29 cellular contexts compared by ENCODE assay signal in genomic region chr17:58528443-58528842, GRCh38. TPM values are rescaled to one million over a fixed set of nuclear protein-coding genes. Genes with fewer than 3 reads are reported as not detected.
DNase-seq lines count a peak whose midpoint lies in the region; ATAC-seq, FAIRE-seq and TF ChIP-seq lines count a peak whose summit lies in the region.
"Had no signal": no experiment of that assay in that cellular context is flagged by ENCODE, and none has a peak within 500 bp of the region (broad histone marks: within the 10 kb centered on the region; RNA-seq: fewer than 3 reads in every experiment).

No MANE protein-coding gene starts in this region.

- H3K56ac ChIP-seq in H1 (replicated peaks; ENCODE audit: insufficient read length, low read depth, low read length): no peak overlapping the region

- H2BK15ac ChIP-seq in H1 (ENCODE audit: low read length): no peak overlapping the region

- H3K23ac ChIP-seq in H1 (ENCODE audit: insufficient read length): no peak overlapping the region

- no peak overlapping the region for H2BK5ac ChIP-seq in H1 (ENCODE audit: low read depth, low read length)

- TF ChIP-seq CTCF in heart right ventricle (IDR thresholded peaks at IDR 0.05): no peak
- TF ChIP-seq CTCF in H1 (IDR thresholded peaks at IDR 0.05; ENCODE audit: control extremely low read depth in 1 of 3, insufficient read depth in 1 of 3, low read depth in 1 of 3, low read length in 3 of 3): no peak
- TF ChIP-seq CTCF in nephron progenitor cell (IDR thresholded peaks at IDR 0.05): no peak
- no peak for TF ChIP-seq CTCF in tibial artery (IDR thresholded peaks at IDR 0.05)

- H3K79me2 ChIP-seq in H1 (ENCODE audit: control insufficient read depth in 1 of 2, insufficient read depth in 2 of 2, low read length in 2 of 2): no peaks in the 10 kb centered on the region

- H3K14ac ChIP-seq in H1 (ENCODE audit: insufficient read length): no peak overlapping the region

- peaks cover 0 to 19% (median 0%) of the 10 kb centered on the region in 7 donors for H3K27me3 ChIP-seq in heart right ventricle
- H3K27me3 ChIP-seq in H1 (replicated peaks in 1 of 4; ENCODE audit: control insufficient read depth in 3 of 4, extremely low read depth in 1 of 4, insufficient read depth in 3 of 4, low read length in 3 of 4): peaks cover 0 to 5% (median 2%) of the 10 kb centered on the region in 4 experiments; a peak in 5 of 7 replicates
- no peaks in the 10 kb centered on the region for H3K27me3 ChIP-seq in tibial artery
- H3K27me3 ChIP-seq: tibial nerve had no signal

- H3K36me3 ChIP-seq in heart right ventricle (peaks cover 0 to 12% (median 0%) of the 10 kb centered on the region in 9 donors), H1 (ENCODE audit: control insufficient read depth in 2 of 4, insufficient read depth in 4 of 4, low read length in 3 of 4) (no peaks in the 10 kb centered on the region), tibial artery (no peaks in the 10 kb centered on the region)
- H3K36me3 ChIP-seq: tibial nerve had no signal

- no peaks in the 10 kb centered on the region for H3K36me3 Mint-ChIP-seq in nephron progenitor cell (ENCODE audit: low read depth)
- H3K36me3 Mint-ChIP-seq: CD8-positive, alpha-beta T cell had no signal

- H3K27me3 Mint-ChIP-seq in nephron progenitor cell (ENCODE audit: low read depth, poor library complexity): peaks cover 24% of the 10 kb centered on the region

- POLR2A ChIA-PET in H1 (lab: Charles Lee; ENCODE audit: partially characterized antibody): interaction anchor here (0.8 to 5.1 kb wide), 5 partner anchors 9 to 103 kb away, joined by 3 to 28 read pairs (median 6); partner anchors contain the start of gene MTMR4

- TF ChIP-seq RAD21 in H1 (IDR thresholded peaks at IDR 0.05 in 1 of 2, conservative IDR thresholded peaks at IDR 0.05 in 1 of 2; ENCODE audit: low read depth in 2 of 2, low read length in 2 of 2): no peak

- no peak overlapping the region for H3K9ac ChIP-seq in H1 (replicated peaks in 1 of 4; ENCODE audit: extremely low read depth in 1 of 4, low read depth in 3 of 4, low read length in 3 of 4)

- peaks cover 12% of the 10 kb centered on the region for H3K23me2 ChIP-seq in H1 (ENCODE audit: low read depth, low read length)

- 0 out of 2 replicates have a peak overlapping the region, but pooled peaks have one; percentile 68 for H2AK5ac ChIP-seq in H1 (ENCODE audit: low read depth, low read length)

- no peaks in the 10 kb centered on the region for H3K79me1 ChIP-seq in H1 (ENCODE audit: low read depth, low read length)

- H3K4me3 Mint-ChIP-seq in nephron progenitor cell: no peak overlapping the region
- H3K4me3 Mint-ChIP-seq: activated T-cell treated with anti-CD3 and anti-CD28 coated beads, Interleukin-2, amount 50 U/mL, for 24 hours; CD8-positive, alpha-beta T cell; central memory CD8-positive, alpha-beta T cell had no signal

- H4K91ac ChIP-seq in H1 (replicated peaks; ENCODE audit: insufficient read length, low read length): no peak overlapping the region

- H2BK12ac ChIP-seq in H1 (ENCODE audit: low read depth, low read length): no peak overlapping the region

- H3K4me3 ChIP-seq in heart right ventricle: peak overlapping the region in 6 of 10 donors; percentile 21 to 38 (median 29)
- H3K4me3 ChIP-seq in H1 (ENCODE audit: extremely low read depth in 1 of 4, insufficient read depth in 2 of 4, low read depth in 3 of 4, low read length in 4 of 4): no peak overlapping the region
- no peak overlapping the region for H3K4me3 ChIP-seq in tibial artery
- H3K4me3 ChIP-seq: tibial nerve had no signal

- H3K27ac Mint-ChIP-seq in nephron progenitor cell: peak overlapping the region; percentile 87
- H3K27ac Mint-ChIP-seq: activated T-cell treated with anti-CD3 and anti-CD28 coated beads, Interleukin-2, amount 50 U/mL, for 24 hours; CD8-positive, alpha-beta T cell had no signal

- no peak for TF ChIP-seq EP300 in H1 (IDR thresholded peaks at IDR 0.05; ENCODE audit: borderline replicate concordance in 1 of 2, low read depth in 2 of 2, low read length in 2 of 2)

- H4K5ac ChIP-seq in H1 (ENCODE audit: insufficient read length, low read depth, low read length): no peak overlapping the region

- no peak for FAIRE-seq in H1 (lab: Jason Lieb, UNC)

- no peak overlapping the region for H2BK20ac ChIP-seq in H1 (ENCODE audit: low read length)

- H3K4me2 ChIP-seq in H1 (ENCODE audit: insufficient read depth in 1 of 2, low read depth in 2 of 2, low read length in 2 of 2): no peak overlapping the region

- H3K27ac ChIP-seq in heart right ventricle: peak overlapping the region in 9 of 10 donors; percentile 29 to 87 (median 70)
- no peak overlapping the region for H3K27ac ChIP-seq in H1 (ENCODE audit: low read depth, low read length)
- peak overlapping the region; percentile 48 to 72 for H3K27ac ChIP-seq in tibial artery
- H3K27ac ChIP-seq: foreskin keratinocyte had no signal

- H3K9me3 Mint-ChIP-seq in nephron progenitor cell: no peaks in the 10 kb centered on the region
- H3K9me3 Mint-ChIP-seq: activated T-cell treated with anti-CD3 and anti-CD28 coated beads, Interleukin-2, amount 50 U/mL, for 24 hours; CD8-positive, alpha-beta T cell; central memory CD8-positive, alpha-beta T cell had no signal

- H3K4ac ChIP-seq in H1 (replicated peaks; ENCODE audit: insufficient read length, low read depth, low read length): no peak overlapping the region

- TF ChIP-seq POLR2A in H1 (IDR thresholded peaks at IDR 0.05; ENCODE audit: control extremely low read depth in 1 of 2, low read depth in 2 of 2, low read length in 2 of 2): no peak

- no peak overlapping the region for H3K18ac ChIP-seq in H1 (ENCODE audit: extremely low read depth, low read length)

- DNase-seq in heart right ventricle (no peak), left cardiac atrium (no peak), H1 (ENCODE audit: low read depth in 1 of 2, low spot score in 2 of 2) (no peak), nephron progenitor cell (no peak), tibial artery (no peak)
- DNase-seq: activated CD4-positive, CD25-positive, alpha-beta regulatory T cell treated with anti-CD3 and anti-CD28 coated beads, Interleukin-2, amount 50 U/mL, for 72 hours; activated naive CD4-positive, alpha-beta T cell; activated T-cell treated with anti-CD3 and anti-CD28 coated beads, Interleukin-2, amount 50 U/mL, for 24 hours; AML-193; CD8-positive, alpha-beta T cell; DMS153; effector CD4-positive, alpha-beta T cell; erythroblast; foreskin keratinocyte; GDM1; islet precursor cell; MV-4-11; NCI-H187; NCI-H774; SHP77 treated with DMSO at 0.1 percent for 48 hours; stimulated activated CD4-positive, alpha-beta T cell treated with anti-CD3 and anti-CD28 coated beads, Interleukin-4, amount 100 ng/mL, for 1 hour; stimulated activated naive CD4-positive, alpha-beta T cell had no signal

- no peak overlapping the region for H2BK120ac ChIP-seq in H1 (replicated peaks; ENCODE audit: low read depth, low read length)

- no peak overlapping the region for H4K8ac ChIP-seq in H1 (ENCODE audit: extremely low read depth, insufficient read depth, low read length)

- CTCF ChIA-PET in H1 (lab: Charles Lee; ENCODE audit: partially characterized antibody): interaction anchor here (0.7 to 16.5 kb wide), 8 partner anchors 8 to 477 kb away, joined by 3 to 163 read pairs (median 6); a partner anchor contains a TSS

- ATAC-seq in heart right ventricle (no peak), left cardiac atrium (no peak), HG03378 (IDR thresholded peaks at IDR 0.05; ENCODE audit: unreplicated experiment) (no peak), GM19023 (IDR thresholded peaks at IDR 0.05; ENCODE audit: unreplicated experiment) (no peak), HG02571 (IDR thresholded peaks at IDR 0.05; ENCODE audit: unreplicated experiment) (no peak)
- ATAC-seq: CD8-positive, alpha-beta T cell; foreskin keratinocyte; HCT116 had no signal

- H4K20me1 ChIP-seq in H1 (replicated peaks in 1 of 2; ENCODE audit: control insufficient read depth in 1 of 2, insufficient read depth in 2 of 2, low read length in 2 of 2): no peaks in the 10 kb centered on the region

- H3K9me3 ChIP-seq in heart right ventricle (no peaks in the 10 kb centered on the region), H1 (ENCODE audit: insufficient read depth in 2 of 2, low read depth in 1 of 2, low read length in 1 of 2) (no peaks in the 10 kb centered on the region), tibial artery (no peaks in the 10 kb centered on the region)
- H3K9me3 ChIP-seq: tibial nerve had no signal

- intact Hi-C loops in heart right ventricle (cut with DNase I) (loop anchor here in 6 of 10 donors (5.0 to 10.0 kb wide), 6 partner anchors 49 to 476 kb away; partner anchors contain the start of genes RAD51C (in 3 of the 6) and TEX14 (in 3 of the 6)), left cardiac atrium (cut with DNase I) (loop anchor here (10.0 kb wide), 2 partner anchors 46 to 166 kb away; partner anchors contain the start of genes RAD51C (in 1 of the 2) and TEX14 (in 1 of the 2)), tibial artery (cut with DNase I; ENCODE audit: low total_unique reads) (loop anchor here (10.0 kb wide), 2 partner anchors 56 to 166 kb away; partner anchors contain the start of genes RAD51C and TEX14)

- WGBS in heart right ventricle, 2 donors: 28 to 48% methylated on average over 3 of the region's 3 CpGs
- 77% methylated on average over 3 of the region's 3 CpGs; no CpG with 5 or more reads in 1 of the 2 experiments for WGBS in H1 (ENCODE audit: extremely low coverage in 1 of 2, insufficient coverage in 1 of 2, insufficient read length in 1 of 2, insufficient replicate concordance in 2 of 2, low coverage in 1 of 2, low lambda C conversion rate in 2 of 2, missing lambda C conversion rate in 1 of 2), 2 experiments

- H3K4me1 Mint-ChIP-seq in nephron progenitor cell: peaks cover 50% of the 10 kb centered on the region
- H3K4me1 Mint-ChIP-seq: central memory CD8-positive, alpha-beta T cell had no signal

- H3K4me1 ChIP-seq in heart right ventricle: peaks cover 7 to 80% (median 69%) of the 10 kb centered on the region in 9 donors
- H3K4me1 ChIP-seq in H1 (replicated peaks in 1 of 4; ENCODE audit: control insufficient read depth in 3 of 4, insufficient read depth in 4 of 4, low read length in 3 of 4): peaks cover 7 to 18% (median 9%) of the 10 kb centered on the region in 4 experiments
- peaks cover 0 to 77% (median 70%) of the 10 kb centered on the region in 4 donors for H3K4me1 ChIP-seq in tibial artery

- no peak overlapping the region for H2AFZ ChIP-seq in H1 (ENCODE audit: low read length)

RNA-seq across cellular contexts. Expression of gene MTMR4, which starts 14.0 kb away (rescaled TPM):
- total RNA-seq in heart right ventricle: 10 to 100 TPM in 9 of 10 donors, 1 to 10 TPM in 1; 8.5 to 26.6 (median 17.1) TPM
- polyA plus RNA-seq in heart right ventricle: 10 to 100 TPM in 1 of 2 donors, 1 to 10 TPM in 1; 9.6 to 12.3 TPM
- 10 to 100 TPM; 11.6 to 17.4 TPM for total RNA-seq in left cardiac atrium
- total RNA-seq in H1 (2021; fragmentation: NEBNext Ultra II Directional; extraction: Animal tissue kit (Norgen Biotek cat#: 25700)): 33.4 and 39.2 TPM in 2 replicates
- 15.9 and 17.7 TPM in 2 replicates for polyA plus RNA-seq in H1 (2011; rRNA removed)
- polyA plus RNA-seq in H1 (2011; cell fraction: cytosol; rRNA removed): 27.1 TPM
- 54.2 TPM for polyA plus RNA-seq in H1 (2011; cell fraction: nucleus; rRNA removed)
- polyA plus RNA-seq in H1 (2012, experiment 1 of 2): 17.8 to 25.9 TPM (median 22.8 TPM) in 4 replicates
- 8.3 TPM for polyA plus RNA-seq in H1 (2012, experiment 2 of 2)
- polyA plus RNA-seq in H1 (2013, experiment 1 of 2): 11.7 TPM
- polyA plus RNA-seq in H1 (2013, experiment 2 of 2): 10.6 TPM
- polyA minus RNA-seq in H1 (2011; rRNA and poly(A)+ RNA removed): 149 and 157 TPM in 2 replicates
- polyA minus RNA-seq in H1 (2011; cell fraction: cytosol; rRNA and poly(A)+ RNA removed): 35.4 TPM
- polyA minus RNA-seq in H1 (2011; cell fraction: nucleus; rRNA and poly(A)+ RNA removed): 40.5 TPM

RNA-seq across cellular contexts. Expression of gene HSF5, which starts 40.2 kb away (rescaled TPM):
- total RNA-seq in heart right ventricle (under 1 TPM in 3 of 10 donors, not detected in 7; 0.04 to 0.14 (median 0.05) TPM), left cardiac atrium (under 1 TPM; 0.06 to 0.10 TPM)
- polyA plus RNA-seq in heart right ventricle (not detected), H1 (2011; rRNA removed) (0.02 TPM in 1 of 2 replicates, not detected in the other)
- not detected in 2 replicates for total RNA-seq in H1 (2021; fragmentation: NEBNext Ultra II Directional; extraction: Animal tissue kit (Norgen Biotek cat#: 25700))
- 0.03 TPM for polyA plus RNA-seq in H1 (2011; cell fraction: cytosol; rRNA removed)
- not detected for polyA plus RNA-seq in H1 (2011; cell fraction: nucleus; rRNA removed)
- not detected in 4 replicates for polyA plus RNA-seq in H1 (2012, experiment 1 of 2)
- polyA plus RNA-seq in H1 (2012, experiment 2 of 2): not detected
- polyA plus RNA-seq in H1 (2013, experiment 1 of 2): 0.02 TPM
- polyA plus RNA-seq in H1 (2013, experiment 2 of 2): not detected
- 0.05 TPM in 1 of 2 replicates, not detected in the other for polyA minus RNA-seq in H1 (2011; rRNA and poly(A)+ RNA removed)
- not detected for polyA minus RNA-seq in H1 (2011; cell fraction: cytosol; rRNA and poly(A)+ RNA removed)
- 0.20 TPM for polyA minus RNA-seq in H1 (2011; cell fraction: nucleus; rRNA and poly(A)+ RNA removed)
- total RNA-seq: A172, foreskin keratinocyte had no signal

Comparison
In these comparisons a context has a peak if more than half of its experiments do, and no peak if none do; other contexts are left out.
1. H3K4me3 ChIP-seq: peak in heart right ventricle (6 of 10); none in H1 (0 of 4) and tibial artery (0 of 2).